21 cellular contexts compared by ENCODE assay signal in the genomic region with DNA sequence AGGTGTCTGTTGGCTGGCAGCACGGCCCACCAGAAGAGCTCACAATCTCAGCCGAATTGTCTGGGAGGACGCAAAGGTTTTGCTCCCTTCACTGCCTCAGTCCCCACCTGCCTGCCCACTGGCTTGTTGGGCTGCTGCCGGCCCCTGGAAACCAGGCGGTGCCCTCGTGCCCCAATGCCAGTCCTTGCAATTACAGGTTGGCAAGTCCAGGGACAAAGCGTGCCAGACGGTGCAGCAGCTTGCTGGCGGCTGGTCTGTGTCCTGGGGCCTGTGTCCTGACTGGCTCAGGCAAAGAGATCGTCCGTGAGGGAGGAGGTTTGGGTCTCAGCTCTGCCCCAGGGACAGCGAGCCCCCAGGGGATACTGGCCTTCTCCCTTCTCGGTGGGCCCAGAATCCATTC. TPM values are rescaled to one million over a fixed set of nuclear protein-coding genes. Genes with fewer than 3 reads are reported as not detected.
A peak's percentile ranks its signal among the peaks of the same experiment; 100 is the strongest.
DNase-seq lines count a peak whose midpoint lies in the region; ATAC-seq, FAIRE-seq and TF ChIP-seq lines count a peak whose summit lies in the region.
"Had no signal": no experiment of that assay in that cellular context is flagged by ENCODE, and none has a peak within 500 bp of the region (broad histone marks: within the 10 kb centered on the region; RNA-seq: fewer than 3 reads in every experiment).

No MANE protein-coding gene starts in this region.

- peak; percentile 94 for ATAC-seq in Right ventricle myocardium superior (ENCODE audit: poor library complexity)
- ATAC-seq in right cardiac atrium, result peak; percentile 30 to 61
- ATAC-seq in psoas muscle, result peak; percentile 76 to 84 (median 79)
- ATAC-seq: GM23338 had no signal

- no peaks in the 10 kb centered on the region for H3K36me3 ChIP-seq in H7 (replicated peaks; ENCODE audit: control insufficient read depth, insufficient read depth, low read length)
- no peaks in the 10 kb centered on the region for H3K36me3 ChIP-seq in psoas muscle (ENCODE audit: insufficient read depth in 1 of 2, low read depth in 1 of 2)
- no peaks in the 10 kb centered on the region for H3K36me3 ChIP-seq in SJCRH30
- H3K36me3 ChIP-seq in small intestine (ENCODE audit: control insufficient read depth in 2 of 2, insufficient read depth in 2 of 2, low read length in 2 of 2), result no peaks in the 10 kb centered on the region

- no peak overlapping the region for H3K4me3 ChIP-seq in H7 (ENCODE audit: insufficient read depth, low read depth, low read length)
- H3K4me3 ChIP-seq in right cardiac atrium (ENCODE audit: low read length), result no peak overlapping the region
- no peak overlapping the region for H3K4me3 ChIP-seq in psoas muscle
- no peak overlapping the region for H3K4me3 ChIP-seq in SJCRH30
- H3K4me3 ChIP-seq in small intestine (ENCODE audit: low read depth in 1 of 2, low read length in 2 of 2), result no peak overlapping the region
- H3K4me3 ChIP-seq: GM23338, SK-N-MC had no signal

- H3K27ac ChIP-seq in right cardiac atrium (ENCODE audit: low read length), result no peak overlapping the region
- H3K27ac ChIP-seq in psoas muscle, result no peak overlapping the region
- no peak overlapping the region for H3K27ac ChIP-seq in SJCRH30
- H3K27ac ChIP-seq in small intestine (ENCODE audit: low read depth in 1 of 2, low read length in 1 of 2), result no peak overlapping the region
- H3K27ac ChIP-seq: KMS-11, SK-N-MC had no signal

- WGBS in right cardiac atrium, result 70% methylated on average over 13 of the region's 13 CpGs
- WGBS in psoas muscle, 3 donors, result 25 to 41% (median 32%) methylated on average over 13 of the region's 13 CpGs
- WGBS in small intestine, 3 donors, result 36 to 86% (median 63%) methylated on average over 13 of the region's 13 CpGs

- intact Hi-C loops in Right ventricle myocardium superior (cut with DNase I) (no loop called here), right cardiac atrium (cut with DNase I) (no loop called here), psoas muscle (cut with DNase I) (no loop called here)

- no peak for FAIRE-seq in small intestine (lab: Jason Lieb, UNC)

- H3K4me1 ChIP-seq in right cardiac atrium (ENCODE audit: control insufficient read depth, insufficient read depth, low read length), result no peaks in the 10 kb centered on the region
- peaks cover 14% of the 10 kb centered on the region for H3K4me1 ChIP-seq in psoas muscle
- peaks cover 10% of the 10 kb centered on the region for H3K4me1 ChIP-seq in SJCRH30
- H3K4me1 ChIP-seq in small intestine (ENCODE audit: control insufficient read depth in 2 of 2, insufficient read depth in 1 of 2, low read depth in 1 of 2, low read length in 1 of 2), result peaks cover 4 to 8% of the 10 kb centered on the region in 2 donors

- H3K27me3 ChIP-seq in H7 (ENCODE audit: control insufficient read depth, insufficient read depth, low read length) (no peaks in the 10 kb centered on the region), right cardiac atrium (ENCODE audit: control insufficient read depth, insufficient read depth) (no peaks in the 10 kb centered on the region), psoas muscle (ENCODE audit: insufficient read depth in 3 of 3, low read length in 2 of 3) (no peaks in the 10 kb centered on the region), SJCRH30 (no peaks in the 10 kb centered on the region), small intestine (ENCODE audit: control insufficient read depth in 2 of 2, insufficient read depth in 2 of 2, low read length in 2 of 2) (no peaks in the 10 kb centered on the region)

- DNase-seq in H7, result peak; percentile 47
- peak; percentile 80 for DNase-seq in Right ventricle myocardium superior
- DNase-seq in right cardiac atrium, result no peak
- DNase-seq in psoas muscle, result peak; percentile 48 to 85
- no peak for DNase-seq in SJCRH30
- DNase-seq in small intestine, result no peak
- no peak for DNase-seq in NCI-H748 treated with DMSO at 0.1 percent for 48 hours (lab: John Stamatoyannopoulos, UW)
- DNase-seq: CD4-positive, CD25-positive, alpha-beta regulatory T cell; DMS79; HCEC 1CT; IMR-90; NCI-H1092 treated with DMSO at 0.1 percent for 48 hours; NCI-H1436 treated with DMSO at 0.1 percent for 48 hours; NCI-H1930; NCI-H226; NCI-H524; SHP77 had no signal

- no peaks in the 10 kb centered on the region for H3K9me3 ChIP-seq in right cardiac atrium (ENCODE audit: control insufficient read depth, low read length)
- H3K9me3 ChIP-seq in psoas muscle, result no peaks in the 10 kb centered on the region
- H3K9me3 ChIP-seq in SJCRH30 (replicated peaks), result no peaks in the 10 kb centered on the region
- H3K9me3 ChIP-seq in small intestine (ENCODE audit: control insufficient read depth, low read depth), result no peaks in the 10 kb centered on the region

- TF ChIP-seq CTCF in psoas muscle (IDR thresholded peaks at IDR 0.05), result no peak

RNA-seq across cellular contexts. Expression of a gene that starts 24.6 kb away (rescaled TPM):
- total RNA-seq in H7 (2014; rRNA removed; shearing (Covaris generic)), result 1.8 and 2.1 TPM in 2 replicates
- total RNA-seq in Right ventricle myocardium superior, result 10.4 TPM
- total RNA-seq in right cardiac atrium, result 10 to 100 TPM in 2 of 4 donors, 1 to 10 TPM in 2; 9.6 to 12.7 (median 10.3) TPM
- polyA plus RNA-seq in right cardiac atrium, result 16.2 TPM
- total RNA-seq in psoas muscle, result 1 to 10 TPM; 3.5 to 7.1 (median 6.3) TPM
- polyA plus RNA-seq in psoas muscle, result 10 to 100 TPM in 1 of 3 donors, 1 to 10 TPM in 2; 6.0 to 10.6 (median 7.4) TPM
- 0.08 TPM in 1 of 2 replicates, not detected in the other for total RNA-seq in SJCRH30 (2014; rRNA removed; shearing (Covaris generic))
- polyA plus RNA-seq in small intestine, result 10 to 100 TPM in 2 of 3 donors, 1 to 10 TPM in 1; 6.3 to 37.3 (median 34.6) TPM
- polyA plus RNA-seq: BJ; CD4-positive, CD25-positive, alpha-beta regulatory T cell; IMR-90 had no signal

RNA-seq across cellular contexts. Expression of a gene that starts 40.4 kb away (rescaled TPM):
- 0.52 TPM in 1 of 2 replicates, not detected in the other for total RNA-seq in H7 (2014; rRNA removed; shearing (Covaris generic))
- total RNA-seq in Right ventricle myocardium superior, result 0.24 TPM
- under 1 TPM in 2 of 4 donors, not detected in 2; 0.29 to 0.45 TPM for total RNA-seq in right cardiac atrium
- 0.23 TPM for polyA plus RNA-seq in right cardiac atrium
- total RNA-seq in psoas muscle, result not detected
- under 1 TPM in 1 of 3 donors, not detected in 2; 0.09 TPM for polyA plus RNA-seq in psoas muscle
- total RNA-seq in SJCRH30 (2014; rRNA removed; shearing (Covaris generic)), result not detected in 2 replicates
- 1 to 10 TPM in 2 of 3 donors, under 1 TPM in 1; 0.45 to 2.4 (median 2.4) TPM for polyA plus RNA-seq in small intestine
- total RNA-seq: GM23338 had no signal
- polyA plus RNA-seq: BJ, GM23338, IMR-90 had no signal

Comparison
In these comparisons a context has a peak if more than half of its experiments do, and no peak if none do; other contexts are left out.
1. DNase-seq: peak in H7 (single experiment), Right ventricle myocardium superior (single experiment) and psoas muscle (2 of 2); none in right cardiac atrium (0 of 3), SJCRH30 (0 of 2), small intestine (single experiment) and NCI-H748 treated with DMSO at 0.1 percent for 48 hours (single experiment).
2. Peak in every context shown above with its lines, with median percentiles within 50 percentile points of each other: ATAC-seq.